Comparison of ENCODE assay signal across 2 cellular contexts in the genomic region with DNA sequence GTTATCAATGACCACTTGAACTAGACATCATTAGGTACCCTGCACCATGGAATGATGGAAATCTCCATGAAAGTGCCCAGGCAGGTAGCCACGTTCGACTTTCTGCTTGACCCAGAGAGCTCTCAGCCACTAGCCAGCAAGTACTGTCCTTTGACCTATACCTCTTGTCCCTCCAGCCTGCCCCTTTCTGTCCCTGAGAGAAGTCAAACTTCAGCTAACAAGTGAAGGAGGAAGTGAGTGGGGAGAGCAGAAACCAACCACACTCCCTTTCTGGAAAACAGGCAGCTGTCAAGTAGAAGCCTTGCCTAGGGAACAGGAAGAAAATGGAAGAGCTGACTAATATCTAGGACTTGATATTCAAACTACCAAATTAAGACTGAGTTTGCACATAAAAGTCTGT.
TF ChIP-seq lines count a peak whose summit lies in the region.

No MANE protein-coding gene starts in this region.

TF ChIP-seq in IMR-90, 13 proteins besides CTCF, POLR2A, EP300 and RAD21:
- TF ChIP-seq RCOR1 (IDR thresholded peaks at IDR 0.05; ENCODE audit: insufficient replicate concordance, low read length), result no peak
- no peak for TF ChIP-seq MAZ (IDR thresholded peaks at IDR 0.05; ENCODE audit: borderline replicate concordance, low read depth, low read length)
- no peak for TF ChIP-seq FOS (IDR thresholded peaks at IDR 0.05; ENCODE audit: low read depth, low read length)
- no peak for TF ChIP-seq CEBPB (IDR thresholded peaks at IDR 0.05; ENCODE audit: low read depth, low read length)
- no peak for TF ChIP-seq BHLHE40 (IDR thresholded peaks at IDR 0.05; ENCODE audit: low read depth, low read length)

TF ChIP-seq in H1, 55 proteins besides CTCF, POLR2A, EP300 and RAD21:
- TF ChIP-seq EZH2 (IDR thresholded peaks at IDR 0.05; ENCODE audit: low read depth, low read length, severe bottlenecking), result no peak
- TF ChIP-seq KDM1A (IDR thresholded peaks at IDR 0.05; ENCODE audit: borderline replicate concordance, low read length), result no peak
